In the genomic region with DNA sequence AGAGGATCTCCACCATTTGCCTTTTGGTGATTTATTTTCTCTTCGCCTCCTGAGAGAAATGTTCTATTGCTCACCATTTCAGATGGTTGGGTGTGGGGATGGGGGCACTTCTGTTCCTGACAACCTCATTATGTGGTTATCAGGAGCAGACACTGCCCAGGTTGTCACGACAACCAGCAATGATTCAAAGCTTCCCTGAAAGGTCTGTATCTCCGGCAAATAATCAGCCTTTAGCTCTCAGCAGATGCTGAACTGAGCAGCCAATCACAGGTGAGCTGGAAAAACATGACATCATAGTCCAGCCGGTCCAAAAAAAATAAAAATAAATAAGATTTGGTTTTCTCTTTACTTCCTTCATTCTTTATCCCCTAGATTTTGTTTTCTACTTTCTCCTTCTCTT, we compare ENCODE assay signal across 2 cellular contexts.
TF ChIP-seq lines count a peak whose summit lies in the region.

No MANE protein-coding gene starts in this region.

TF ChIP-seq in HEK293, 187 proteins besides CTCF, POLR2A, EP300 and RAD21:
- TF ChIP-seq, protein P1, sequence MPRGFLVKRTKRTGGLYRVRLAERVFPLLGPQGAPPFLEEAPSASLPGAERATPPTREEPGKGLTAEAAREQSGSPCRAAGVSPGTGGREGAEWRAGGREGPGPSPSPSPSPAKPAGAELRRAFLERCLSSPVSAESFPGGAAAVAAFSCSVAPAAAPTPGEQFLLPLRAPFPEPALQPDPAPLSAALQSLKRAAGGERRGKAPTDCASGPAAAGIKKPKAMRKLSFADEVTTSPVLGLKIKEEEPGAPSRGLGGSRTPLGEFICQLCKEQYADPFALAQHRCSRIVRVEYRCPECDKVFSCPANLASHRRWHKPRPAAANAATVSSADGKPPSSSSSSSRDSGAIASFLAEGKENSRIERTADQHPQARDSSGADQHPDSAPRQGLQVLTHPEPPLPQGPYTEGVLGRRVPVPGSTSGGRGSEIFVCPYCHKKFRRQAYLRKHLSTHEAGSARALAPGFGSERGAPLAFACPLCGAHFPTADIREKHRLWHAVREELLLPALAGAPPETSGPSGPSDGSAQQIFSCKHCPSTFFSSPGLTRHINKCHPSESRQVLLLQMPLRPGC (tag by site-specific recombination; IDR thresholded peaks at IDR 0.05), result no peak
- TF ChIP-seq, protein P2, sequence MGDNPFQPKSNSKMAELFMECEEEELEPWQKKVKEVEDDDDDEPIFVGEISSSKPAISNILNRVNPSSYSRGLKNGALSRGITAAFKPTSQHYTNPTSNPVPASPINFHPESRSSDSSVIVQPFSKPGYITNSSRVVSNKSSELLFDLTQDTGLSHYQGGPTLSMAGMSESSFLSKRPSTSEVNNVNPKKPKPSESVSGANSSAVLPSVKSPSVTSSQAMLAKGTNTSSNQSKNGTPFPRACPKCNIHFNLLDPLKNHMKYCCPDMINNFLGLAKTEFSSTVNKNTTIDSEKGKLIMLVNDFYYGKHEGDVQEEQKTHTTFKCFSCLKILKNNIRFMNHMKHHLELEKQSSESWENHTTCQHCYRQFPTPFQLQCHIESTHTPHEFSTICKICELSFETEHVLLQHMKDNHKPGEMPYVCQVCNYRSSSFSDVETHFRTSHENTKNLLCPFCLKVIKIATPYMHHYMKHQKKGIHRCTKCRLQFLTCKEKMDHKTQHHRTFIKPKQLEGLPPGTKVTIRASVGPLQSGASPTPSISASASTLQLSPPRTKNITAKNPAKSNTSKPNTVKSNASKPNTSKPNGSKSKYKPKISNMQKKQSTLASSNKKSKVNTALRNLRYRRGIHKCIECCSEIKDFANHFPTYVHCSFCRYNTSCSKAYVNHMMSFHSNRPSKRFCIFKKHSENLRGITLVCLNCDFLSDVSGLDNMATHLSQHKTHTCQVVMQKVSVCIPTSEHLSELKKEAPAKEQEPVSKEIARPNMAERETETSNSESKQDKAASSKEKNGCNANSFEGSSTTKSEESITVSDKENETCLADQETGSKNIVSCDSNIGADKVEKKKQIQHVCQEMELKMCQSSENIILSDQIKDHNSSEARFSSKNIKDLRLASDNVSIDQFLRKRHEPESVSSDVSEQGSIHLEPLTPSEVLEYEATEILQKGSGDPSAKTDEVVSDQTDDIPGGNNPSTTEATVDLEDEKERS (tag by site-specific recombination; IDR thresholded peaks at IDR 0.05), result no peak
- TF ChIP-seq, protein P3, sequence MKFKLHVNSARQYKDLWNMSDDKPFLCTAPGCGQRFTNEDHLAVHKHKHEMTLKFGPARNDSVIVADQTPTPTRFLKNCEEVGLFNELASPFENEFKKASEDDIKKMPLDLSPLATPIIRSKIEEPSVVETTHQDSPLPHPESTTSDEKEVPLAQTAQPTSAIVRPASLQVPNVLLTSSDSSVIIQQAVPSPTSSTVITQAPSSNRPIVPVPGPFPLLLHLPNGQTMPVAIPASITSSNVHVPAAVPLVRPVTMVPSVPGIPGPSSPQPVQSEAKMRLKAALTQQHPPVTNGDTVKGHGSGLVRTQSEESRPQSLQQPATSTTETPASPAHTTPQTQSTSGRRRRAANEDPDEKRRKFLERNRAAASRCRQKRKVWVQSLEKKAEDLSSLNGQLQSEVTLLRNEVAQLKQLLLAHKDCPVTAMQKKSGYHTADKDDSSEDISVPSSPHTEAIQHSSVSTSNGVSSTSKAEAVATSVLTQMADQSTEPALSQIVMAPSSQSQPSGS (tag by site-specific recombination; IDR thresholded peaks at IDR 0.05; ENCODE audit: low read depth), result 0 out of 2 replicates have a peak, but pooled peaks have one; percentile 41
- TF ChIP-seq ZNF24 (tag by site-specific recombination; IDR thresholded peaks at IDR 0.05) (no peak), ZNF791 (tag by site-specific recombination; IDR thresholded peaks at IDR 0.05) (no peak), ZBTB48 (tag by site-specific recombination; IDR thresholded peaks at IDR 0.05) (no peak)

TF ChIP-seq in K562, 482 proteins besides CTCF, POLR2A, EP300 and RAD21:
- TF ChIP-seq, protein P4, sequence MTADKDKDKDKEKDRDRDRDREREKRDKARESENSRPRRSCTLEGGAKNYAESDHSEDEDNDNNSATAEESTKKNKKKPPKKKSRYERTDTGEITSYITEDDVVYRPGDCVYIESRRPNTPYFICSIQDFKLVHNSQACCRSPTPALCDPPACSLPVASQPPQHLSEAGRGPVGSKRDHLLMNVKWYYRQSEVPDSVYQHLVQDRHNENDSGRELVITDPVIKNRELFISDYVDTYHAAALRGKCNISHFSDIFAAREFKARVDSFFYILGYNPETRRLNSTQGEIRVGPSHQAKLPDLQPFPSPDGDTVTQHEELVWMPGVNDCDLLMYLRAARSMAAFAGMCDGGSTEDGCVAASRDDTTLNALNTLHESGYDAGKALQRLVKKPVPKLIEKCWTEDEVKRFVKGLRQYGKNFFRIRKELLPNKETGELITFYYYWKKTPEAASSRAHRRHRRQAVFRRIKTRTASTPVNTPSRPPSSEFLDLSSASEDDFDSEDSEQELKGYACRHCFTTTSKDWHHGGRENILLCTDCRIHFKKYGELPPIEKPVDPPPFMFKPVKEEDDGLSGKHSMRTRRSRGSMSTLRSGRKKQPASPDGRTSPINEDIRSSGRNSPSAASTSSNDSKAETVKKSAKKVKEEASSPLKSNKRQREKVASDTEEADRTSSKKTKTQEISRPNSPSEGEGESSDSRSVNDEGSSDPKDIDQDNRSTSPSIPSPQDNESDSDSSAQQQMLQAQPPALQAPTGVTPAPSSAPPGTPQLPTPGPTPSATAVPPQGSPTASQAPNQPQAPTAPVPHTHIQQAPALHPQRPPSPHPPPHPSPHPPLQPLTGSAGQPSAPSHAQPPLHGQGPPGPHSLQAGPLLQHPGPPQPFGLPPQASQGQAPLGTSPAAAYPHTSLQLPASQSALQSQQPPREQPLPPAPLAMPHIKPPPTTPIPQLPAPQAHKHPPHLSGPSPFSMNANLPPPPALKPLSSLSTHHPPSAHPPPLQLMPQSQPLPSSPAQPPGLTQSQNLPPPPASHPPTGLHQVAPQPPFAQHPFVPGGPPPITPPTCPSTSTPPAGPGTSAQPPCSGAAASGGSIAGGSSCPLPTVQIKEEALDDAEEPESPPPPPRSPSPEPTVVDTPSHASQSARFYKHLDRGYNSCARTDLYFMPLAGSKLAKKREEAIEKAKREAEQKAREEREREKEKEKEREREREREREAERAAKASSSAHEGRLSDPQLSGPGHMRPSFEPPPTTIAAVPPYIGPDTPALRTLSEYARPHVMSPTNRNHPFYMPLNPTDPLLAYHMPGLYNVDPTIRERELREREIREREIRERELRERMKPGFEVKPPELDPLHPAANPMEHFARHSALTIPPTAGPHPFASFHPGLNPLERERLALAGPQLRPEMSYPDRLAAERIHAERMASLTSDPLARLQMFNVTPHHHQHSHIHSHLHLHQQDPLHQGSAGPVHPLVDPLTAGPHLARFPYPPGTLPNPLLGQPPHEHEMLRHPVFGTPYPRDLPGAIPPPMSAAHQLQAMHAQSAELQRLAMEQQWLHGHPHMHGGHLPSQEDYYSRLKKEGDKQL (CRISPR knock-in tag; IDR thresholded peaks at IDR 0.05; ENCODE audit: borderline replicate concordance), result no peak
- TF ChIP-seq, protein P5, sequence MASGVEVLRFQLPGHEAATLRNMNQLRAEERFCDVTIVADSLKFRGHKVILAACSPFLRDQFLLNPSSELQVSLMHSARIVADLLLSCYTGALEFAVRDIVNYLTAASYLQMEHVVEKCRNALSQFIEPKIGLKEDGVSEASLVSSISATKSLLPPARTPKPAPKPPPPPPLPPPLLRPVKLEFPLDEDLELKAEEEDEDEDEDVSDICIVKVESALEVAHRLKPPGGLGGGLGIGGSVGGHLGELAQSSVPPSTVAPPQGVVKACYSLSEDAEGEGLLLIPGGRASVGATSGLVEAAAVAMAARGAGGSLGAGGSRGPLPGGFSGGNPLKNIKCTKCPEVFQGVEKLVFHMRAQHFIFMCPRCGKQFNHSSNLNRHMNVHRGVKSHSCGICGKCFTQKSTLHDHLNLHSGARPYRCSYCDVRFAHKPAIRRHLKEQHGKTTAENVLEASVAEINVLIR (CRISPR knock-in tag; IDR thresholded peaks at IDR 0.05), result no peak
- TF ChIP-seq, protein P6, sequence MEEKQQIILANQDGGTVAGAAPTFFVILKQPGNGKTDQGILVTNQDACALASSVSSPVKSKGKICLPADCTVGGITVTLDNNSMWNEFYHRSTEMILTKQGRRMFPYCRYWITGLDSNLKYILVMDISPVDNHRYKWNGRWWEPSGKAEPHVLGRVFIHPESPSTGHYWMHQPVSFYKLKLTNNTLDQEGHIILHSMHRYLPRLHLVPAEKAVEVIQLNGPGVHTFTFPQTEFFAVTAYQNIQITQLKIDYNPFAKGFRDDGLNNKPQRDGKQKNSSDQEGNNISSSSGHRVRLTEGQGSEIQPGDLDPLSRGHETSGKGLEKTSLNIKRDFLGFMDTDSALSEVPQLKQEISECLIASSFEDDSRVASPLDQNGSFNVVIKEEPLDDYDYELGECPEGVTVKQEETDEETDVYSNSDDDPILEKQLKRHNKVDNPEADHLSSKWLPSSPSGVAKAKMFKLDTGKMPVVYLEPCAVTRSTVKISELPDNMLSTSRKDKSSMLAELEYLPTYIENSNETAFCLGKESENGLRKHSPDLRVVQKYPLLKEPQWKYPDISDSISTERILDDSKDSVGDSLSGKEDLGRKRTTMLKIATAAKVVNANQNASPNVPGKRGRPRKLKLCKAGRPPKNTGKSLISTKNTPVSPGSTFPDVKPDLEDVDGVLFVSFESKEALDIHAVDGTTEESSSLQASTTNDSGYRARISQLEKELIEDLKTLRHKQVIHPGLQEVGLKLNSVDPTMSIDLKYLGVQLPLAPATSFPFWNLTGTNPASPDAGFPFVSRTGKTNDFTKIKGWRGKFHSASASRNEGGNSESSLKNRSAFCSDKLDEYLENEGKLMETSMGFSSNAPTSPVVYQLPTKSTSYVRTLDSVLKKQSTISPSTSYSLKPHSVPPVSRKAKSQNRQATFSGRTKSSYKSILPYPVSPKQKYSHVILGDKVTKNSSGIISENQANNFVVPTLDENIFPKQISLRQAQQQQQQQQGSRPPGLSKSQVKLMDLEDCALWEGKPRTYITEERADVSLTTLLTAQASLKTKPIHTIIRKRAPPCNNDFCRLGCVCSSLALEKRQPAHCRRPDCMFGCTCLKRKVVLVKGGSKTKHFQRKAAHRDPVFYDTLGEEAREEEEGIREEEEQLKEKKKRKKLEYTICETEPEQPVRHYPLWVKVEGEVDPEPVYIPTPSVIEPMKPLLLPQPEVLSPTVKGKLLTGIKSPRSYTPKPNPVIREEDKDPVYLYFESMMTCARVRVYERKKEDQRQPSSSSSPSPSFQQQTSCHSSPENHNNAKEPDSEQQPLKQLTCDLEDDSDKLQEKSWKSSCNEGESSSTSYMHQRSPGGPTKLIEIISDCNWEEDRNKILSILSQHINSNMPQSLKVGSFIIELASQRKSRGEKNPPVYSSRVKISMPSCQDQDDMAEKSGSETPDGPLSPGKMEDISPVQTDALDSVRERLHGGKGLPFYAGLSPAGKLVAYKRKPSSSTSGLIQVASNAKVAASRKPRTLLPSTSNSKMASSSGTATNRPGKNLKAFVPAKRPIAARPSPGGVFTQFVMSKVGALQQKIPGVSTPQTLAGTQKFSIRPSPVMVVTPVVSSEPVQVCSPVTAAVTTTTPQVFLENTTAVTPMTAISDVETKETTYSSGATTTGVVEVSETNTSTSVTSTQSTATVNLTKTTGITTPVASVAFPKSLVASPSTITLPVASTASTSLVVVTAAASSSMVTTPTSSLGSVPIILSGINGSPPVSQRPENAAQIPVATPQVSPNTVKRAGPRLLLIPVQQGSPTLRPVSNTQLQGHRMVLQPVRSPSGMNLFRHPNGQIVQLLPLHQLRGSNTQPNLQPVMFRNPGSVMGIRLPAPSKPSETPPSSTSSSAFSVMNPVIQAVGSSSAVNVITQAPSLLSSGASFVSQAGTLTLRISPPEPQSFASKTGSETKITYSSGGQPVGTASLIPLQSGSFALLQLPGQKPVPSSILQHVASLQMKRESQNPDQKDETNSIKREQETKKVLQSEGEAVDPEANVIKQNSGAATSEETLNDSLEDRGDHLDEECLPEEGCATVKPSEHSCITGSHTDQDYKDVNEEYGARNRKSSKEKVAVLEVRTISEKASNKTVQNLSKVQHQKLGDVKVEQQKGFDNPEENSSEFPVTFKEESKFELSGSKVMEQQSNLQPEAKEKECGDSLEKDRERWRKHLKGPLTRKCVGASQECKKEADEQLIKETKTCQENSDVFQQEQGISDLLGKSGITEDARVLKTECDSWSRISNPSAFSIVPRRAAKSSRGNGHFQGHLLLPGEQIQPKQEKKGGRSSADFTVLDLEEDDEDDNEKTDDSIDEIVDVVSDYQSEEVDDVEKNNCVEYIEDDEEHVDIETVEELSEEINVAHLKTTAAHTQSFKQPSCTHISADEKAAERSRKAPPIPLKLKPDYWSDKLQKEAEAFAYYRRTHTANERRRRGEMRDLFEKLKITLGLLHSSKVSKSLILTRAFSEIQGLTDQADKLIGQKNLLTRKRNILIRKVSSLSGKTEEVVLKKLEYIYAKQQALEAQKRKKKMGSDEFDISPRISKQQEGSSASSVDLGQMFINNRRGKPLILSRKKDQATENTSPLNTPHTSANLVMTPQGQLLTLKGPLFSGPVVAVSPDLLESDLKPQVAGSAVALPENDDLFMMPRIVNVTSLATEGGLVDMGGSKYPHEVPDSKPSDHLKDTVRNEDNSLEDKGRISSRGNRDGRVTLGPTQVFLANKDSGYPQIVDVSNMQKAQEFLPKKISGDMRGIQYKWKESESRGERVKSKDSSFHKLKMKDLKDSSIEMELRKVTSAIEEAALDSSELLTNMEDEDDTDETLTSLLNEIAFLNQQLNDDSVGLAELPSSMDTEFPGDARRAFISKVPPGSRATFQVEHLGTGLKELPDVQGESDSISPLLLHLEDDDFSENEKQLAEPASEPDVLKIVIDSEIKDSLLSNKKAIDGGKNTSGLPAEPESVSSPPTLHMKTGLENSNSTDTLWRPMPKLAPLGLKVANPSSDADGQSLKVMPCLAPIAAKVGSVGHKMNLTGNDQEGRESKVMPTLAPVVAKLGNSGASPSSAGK (IDR thresholded peaks at IDR 0.05), result no peak
- TF ChIP-seq RFX1 (IDR thresholded peaks at IDR 0.05), result peak; percentile 31; the same call in 1 of the 2 replicates
- TF ChIP-seq ZNF24 (IDR thresholded peaks at IDR 0.05), result no peak
- TF ChIP-seq, protein P7, sequence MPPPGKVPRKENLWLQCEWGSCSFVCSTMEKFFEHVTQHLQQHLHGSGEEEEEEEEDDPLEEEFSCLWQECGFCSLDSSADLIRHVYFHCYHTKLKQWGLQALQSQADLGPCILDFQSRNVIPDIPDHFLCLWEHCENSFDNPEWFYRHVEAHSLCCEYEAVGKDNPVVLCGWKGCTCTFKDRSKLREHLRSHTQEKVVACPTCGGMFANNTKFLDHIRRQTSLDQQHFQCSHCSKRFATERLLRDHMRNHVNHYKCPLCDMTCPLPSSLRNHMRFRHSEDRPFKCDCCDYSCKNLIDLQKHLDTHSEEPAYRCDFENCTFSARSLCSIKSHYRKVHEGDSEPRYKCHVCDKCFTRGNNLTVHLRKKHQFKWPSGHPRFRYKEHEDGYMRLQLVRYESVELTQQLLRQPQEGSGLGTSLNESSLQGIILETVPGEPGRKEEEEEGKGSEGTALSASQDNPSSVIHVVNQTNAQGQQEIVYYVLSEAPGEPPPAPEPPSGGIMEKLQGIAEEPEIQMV (tag; conservative IDR thresholded peaks at IDR 0.05; ENCODE audit: low read depth), result no peak
- no peak for TF ChIP-seq NELFE (IDR thresholded peaks at IDR 0.05; ENCODE audit: insufficient read depth, insufficient read length)
- no peak for TF ChIP-seq RBM22 (IDR thresholded peaks at IDR 0.05; ENCODE audit: low read depth, low read length, poor library complexity, severe bottlenecking)
TF ChIP-seq in K562: peak in this region for 1.
